In the genomic region with DNA sequence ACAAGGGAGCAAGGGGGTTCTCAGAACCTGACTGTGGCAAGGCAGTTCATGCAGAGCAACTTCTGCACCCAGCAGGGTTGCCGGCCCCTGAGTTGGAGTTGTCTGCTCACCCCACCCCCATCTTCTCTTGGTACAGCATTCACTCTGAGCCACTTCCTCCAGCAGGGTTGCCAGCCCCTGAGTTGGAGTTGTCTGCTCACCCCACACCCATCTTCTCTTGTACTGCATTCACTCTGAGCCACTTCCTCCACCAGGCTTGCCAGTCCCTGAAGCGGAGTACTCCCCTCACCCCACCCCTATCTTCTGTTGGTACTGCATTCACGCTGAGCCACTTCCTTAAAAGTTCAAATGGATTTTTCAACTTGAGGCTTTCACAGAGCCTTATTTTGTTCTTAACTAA, we compare ENCODE assay signal across 8 cellular contexts.
DNase-seq lines count a peak whose midpoint lies in the region; ATAC-seq and TF ChIP-seq lines count a peak whose summit lies in the region.
"Had no signal": no experiment of that assay in that cellular context is flagged by ENCODE, and none has a peak within 500 bp of the region (broad histone marks: within the 10 kb centered on the region; RNA-seq: fewer than 3 reads in every experiment).

No MANE protein-coding gene starts in this region.

- peaks cover 49% of the 10 kb centered on the region for H3K4me1 Mint-ChIP-seq in CD4-positive, alpha-beta T cell (ENCODE audit: low read depth)
- H3K4me1 Mint-ChIP-seq in activated T-cell treated with anti-CD3 and anti-CD28 coated beads, Interleukin-2, amount 50 U/mL, for 4 hours (ENCODE audit: low read depth): peaks cover 23% of the 10 kb centered on the region

- no peaks in the 10 kb centered on the region for H3K36me3 Mint-ChIP-seq in CD4-positive, alpha-beta T cell (ENCODE audit: low read depth)
- H3K36me3 Mint-ChIP-seq in activated T-cell treated with anti-CD3 and anti-CD28 coated beads, Interleukin-2, amount 50 U/mL, for 4 hours (ENCODE audit: insufficient read depth): no peaks in the 10 kb centered on the region

- no peaks in the 10 kb centered on the region for H3K27me3 Mint-ChIP-seq in CD4-positive, alpha-beta T cell
- no peaks in the 10 kb centered on the region for H3K27me3 Mint-ChIP-seq in activated T-cell treated with anti-CD3 and anti-CD28 coated beads, Interleukin-2, amount 50 U/mL, for 4 hours (ENCODE audit: low read depth)

- H3K27ac ChIP-seq in CD4-positive, alpha-beta T cell (ENCODE audit: low read depth, low read length): no peak overlapping the region
- H3K27ac ChIP-seq: PC-9 had no signal

- intact Hi-C loops in CD4-positive, alpha-beta T cell (cut with DNase I, micrococcal nuclease): loop anchor here in 1 of 2 experiments (10.0 kb wide), 1 partner anchor 65 kb away; no protein-coding TSS in a partner anchor

- peak overlapping the region; percentile 69 for H3K27ac Mint-ChIP-seq in CD4-positive, alpha-beta T cell

- CTCF ChIA-PET in CD4-positive, alpha-beta T cell (lab: Charles Lee): no interaction called here

- H3K27me3 ChIP-seq in CD4-positive, alpha-beta T cell (ENCODE audit: control insufficient read depth, insufficient read depth, low read length): no peaks in the 10 kb centered on the region

- peak; percentile 99 for ATAC-seq in CD4-positive, alpha-beta T cell (ENCODE audit: poor library complexity)
- ATAC-seq in activated T-cell treated with anti-CD3 and anti-CD28 coated beads, Interleukin-2, amount 50 U/mL, for 4 hours: peak; percentile 63 to 77
- no peak for ATAC-seq in HG03457 (IDR thresholded peaks at IDR 0.05; ENCODE audit: unreplicated experiment)
- ATAC-seq in HG02884 (IDR thresholded peaks at IDR 0.05; ENCODE audit: unreplicated experiment): no peak

- POLR2A ChIA-PET in CD4-positive, alpha-beta T cell (lab: Charles Lee): interaction anchor here (1.8 kb wide), 1 partner anchor 17 kb away, joined by 7 read pairs; no protein-coding TSS in a partner anchor

- DNase-seq in CD4-positive, alpha-beta T cell: peak in 9 of 10 experiments; percentile 2 to 60 (median 23)
- DNase-seq in Kasumi-1 (lab: John Stamatoyannopoulos, UW): peak; percentile 98
- no peak for DNase-seq in activated T-cell treated with anti-CD3 and anti-CD28 coated beads, Interleukin-2, amount 50 U/mL, for 4 hours
- peak; percentile 44 for DNase-seq in mucosa of gallbladder (ENCODE audit: low spot score)
- DNase-seq in NCI-H2029 treated with DMSO at 0.1 percent for 48 hours (lab: John Stamatoyannopoulos, UW): no peak
- DNase-seq: PC-9 had no signal

- no peaks in the 10 kb centered on the region for H3K9me3 ChIP-seq in CD4-positive, alpha-beta T cell (ENCODE audit: control insufficient read depth, low read length)

- peak overlapping the region; percentile 67 for H3K4me3 Mint-ChIP-seq in CD4-positive, alpha-beta T cell
- H3K4me3 Mint-ChIP-seq in activated T-cell treated with anti-CD3 and anti-CD28 coated beads, Interleukin-2, amount 50 U/mL, for 4 hours: peak overlapping the region; percentile 33

- H3K9me3 Mint-ChIP-seq in CD4-positive, alpha-beta T cell: no peaks in the 10 kb centered on the region
- H3K9me3 Mint-ChIP-seq in activated T-cell treated with anti-CD3 and anti-CD28 coated beads, Interleukin-2, amount 50 U/mL, for 4 hours: no peaks in the 10 kb centered on the region

- TF ChIP-seq CTCF in CD4-positive, alpha-beta T cell (IDR thresholded peaks at IDR 0.05): no peak

Comparison
In these comparisons a context has a peak if more than half of its experiments do, and no peak if none do; other contexts are left out.
1. ATAC-seq: peak in CD4-positive, alpha-beta T cell (single experiment) and activated T-cell treated with anti-CD3 and anti-CD28 coated beads, Interleukin-2, amount 50 U/mL, for 4 hours (2 of 2); none in HG03457 (single experiment) and HG02884 (single experiment).
2. DNase-seq: peak in CD4-positive, alpha-beta T cell (9 of 10), Kasumi-1 (2 of 2) and mucosa of gallbladder (single experiment); none in activated T-cell treated with anti-CD3 and anti-CD28 coated beads, Interleukin-2, amount 50 U/mL, for 4 hours (single experiment) and NCI-H2029 treated with DMSO at 0.1 percent for 48 hours (single experiment).